In the genomic region with DNA sequence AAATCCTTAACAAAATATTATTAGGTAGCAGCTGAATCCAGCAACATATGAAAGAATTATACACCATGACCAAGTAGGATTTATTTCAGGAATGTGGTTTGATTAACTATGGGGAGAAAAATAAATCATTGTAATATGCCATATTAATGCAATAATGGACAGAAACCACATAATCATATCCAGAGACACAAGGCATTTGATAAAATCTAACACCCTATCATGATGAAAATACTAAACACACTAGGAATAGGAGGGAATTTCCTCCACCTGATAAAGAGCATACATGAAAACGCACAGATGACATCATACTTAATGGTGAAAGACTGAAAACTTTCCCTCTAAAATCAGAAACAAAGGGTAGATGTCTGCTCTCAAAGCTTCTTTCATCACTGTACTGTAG, we compare ENCODE assay signal across 17 cellular contexts.
"Had no signal": no experiment of that assay in that cellular context is flagged by ENCODE, and none has a peak within 500 bp of the region (broad histone marks: within the 10 kb centered on the region; RNA-seq: fewer than 3 reads in every experiment).

No MANE protein-coding gene starts in this region.

- H3K27me3 ChIP-seq: esophagus squamous epithelium, gastroesophageal sphincter, pancreas had no signal

- FAIRE-seq: pancreas had no signal

- H3K36me3 Mint-ChIP-seq: activated naive CD4-positive, alpha-beta T cell treated with anti-CD3 and anti-CD28 coated beads, Interleukin-2, amount 50 U/mL, for 72 hours had no signal

- H3K9me3 Mint-ChIP-seq: activated B cell treated with CpG ODN at 0.5 μM for 24 hours; activated CD4-positive, alpha-beta T cell treated with anti-CD3 and anti-CD28 coated beads, Interleukin-2, amount 10 ng/mL, durations not matched to agents 24 days and 14 days; neural crest cell; stimulated activated naive CD8-positive, alpha-beta T cell treated with anti-CD3 and anti-CD28 coated beads, Interleukin-15, amount 100 ng/mL, for 72 hours had no signal

- H3K4me1 Mint-ChIP-seq: activated B cell treated with CpG ODN at 0.5 μM for 24 hours, T-helper 17 cell had no signal

- H3K36me3 ChIP-seq: esophagus squamous epithelium, gastroesophageal sphincter, left ventricle myocardium inferior, pancreas, thoracic aorta had no signal

- H3K27ac ChIP-seq: esophagus squamous epithelium, gastroesophageal sphincter, left ventricle myocardium inferior, pancreas, thoracic aorta had no signal

- H3K4me3 ChIP-seq: esophagus squamous epithelium, gastroesophageal sphincter, left ventricle myocardium inferior, pancreas, thoracic aorta had no signal

- ATAC-seq: activated naive CD4-positive, alpha-beta T cell treated with anti-CD3 and anti-CD28 coated beads, Interleukin-2, amount 50 U/mL, for 72 hours; gastroesophageal sphincter; stimulated activated naive CD8-positive, alpha-beta T cell treated with anti-CD3 and anti-CD28 coated beads, Interleukin-15, amount 100 ng/mL, for 72 hours; T-helper 17 cell had no signal

- DNase-seq: activated B cell treated with CpG ODN at 0.5 μM for 24 hours; activated CD4-positive, alpha-beta T cell treated with anti-CD3 and anti-CD28 coated beads, Interleukin-2, amount 10 ng/mL, durations not matched to agents 24 days and 14 days; activated CD8-positive, alpha-beta memory T cell treated with anti-CD3 and anti-CD28 coated beads for 24 hours; activated T-cell treated with anti-CD3 and anti-CD28 coated beads for 4 hours; amygdala; esophagus squamous epithelium; islet precursor cell; left ventricle myocardium inferior; mesendoderm; pancreas; stimulated activated CD4-positive, alpha-beta T cell treated with anti-CD3 and anti-CD28 coated beads, Interleukin-4, amount 100 ng/mL, for 1 hour; stimulated activated naive CD8-positive, alpha-beta T cell treated with anti-CD3 and anti-CD28 coated beads, Interleukin-15, amount 100 ng/mL, for 72 hours; T-helper 17 cell had no signal

- H3K9me3 ChIP-seq: esophagus squamous epithelium, gastroesophageal sphincter, pancreas, thoracic aorta had no signal

- H3K27ac Mint-ChIP-seq: activated B cell treated with CpG ODN at 0.5 μM for 24 hours; activated CD4-positive, alpha-beta T cell treated with anti-CD3 and anti-CD28 coated beads, Interleukin-2, amount 10 ng/mL, durations not matched to agents 24 days and 14 days; activated naive CD4-positive, alpha-beta T cell treated with anti-CD3 and anti-CD28 coated beads, Interleukin-2, amount 50 U/mL, for 72 hours; stimulated activated naive CD8-positive, alpha-beta T cell treated with anti-CD3 and anti-CD28 coated beads, Interleukin-15, amount 100 ng/mL, for 72 hours; T-helper 17 cell had no signal

- H3K4me1 ChIP-seq: esophagus squamous epithelium, gastroesophageal sphincter, left ventricle myocardium inferior, pancreas had no signal

- H3K4me3 Mint-ChIP-seq: activated B cell treated with CpG ODN at 0.5 μM for 24 hours; activated CD4-positive, alpha-beta T cell treated with anti-CD3 and anti-CD28 coated beads, Interleukin-2, amount 10 ng/mL, durations not matched to agents 24 days and 14 days; neural crest cell; stimulated activated naive CD8-positive, alpha-beta T cell treated with anti-CD3 and anti-CD28 coated beads, Interleukin-15, amount 100 ng/mL, for 72 hours; T-helper 17 cell had no signal
